ENCODE assay signal across 11 cellular contexts in the genomic region with DNA sequence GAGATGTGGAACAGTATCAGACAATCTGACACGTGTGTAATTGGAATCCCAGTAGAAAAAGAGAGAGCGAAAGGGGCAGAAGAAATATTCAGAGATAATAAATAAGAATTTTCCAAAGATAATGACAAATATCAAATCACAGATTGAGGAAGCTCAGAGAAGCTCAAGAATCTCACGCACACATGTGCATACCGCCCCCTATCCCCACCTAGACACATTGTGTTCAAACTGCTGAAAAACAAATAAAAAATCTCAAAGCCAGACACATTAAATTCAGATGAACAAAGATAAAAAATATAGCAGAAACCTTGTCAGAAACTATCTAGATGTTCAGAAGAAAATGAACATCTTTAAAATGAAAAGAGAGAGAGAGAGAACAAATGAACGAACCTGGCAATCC. TPM values are rescaled to one million over a fixed set of nuclear protein-coding genes. Genes with fewer than 3 reads are reported as not detected.
DNase-seq lines count a peak whose midpoint lies in the region; ATAC-seq, FAIRE-seq and TF ChIP-seq lines count a peak whose summit lies in the region.
"Had no signal": no experiment of that assay in that cellular context is flagged by ENCODE, and none has a peak within 500 bp of the region (broad histone marks: within the 10 kb centered on the region; RNA-seq: fewer than 3 reads in every experiment).

No MANE protein-coding gene starts in this region.

- ATAC-seq in T-helper 17 cell: no peak

- H3K27ac Mint-ChIP-seq in activated naive CD4-positive, alpha-beta T cell treated with anti-CD3 and anti-CD28 coated beads, Interleukin-2, amount 50 U/mL, for 24 hours: peak overlapping the region; percentile 44
- H3K27ac Mint-ChIP-seq in type B pancreatic cell: no peak overlapping the region
- H3K27ac Mint-ChIP-seq in T-helper 17 cell: no peak overlapping the region
- H3K27ac Mint-ChIP-seq: mesothelial cell of epicardium had no signal

- peaks cover 9% of the 10 kb centered on the region for H3K27me3 Mint-ChIP-seq in activated naive CD4-positive, alpha-beta T cell treated with anti-CD3 and anti-CD28 coated beads, Interleukin-2, amount 50 U/mL, for 24 hours
- peaks cover 6% of the 10 kb centered on the region for H3K27me3 Mint-ChIP-seq in type B pancreatic cell
- H3K27me3 Mint-ChIP-seq in T-helper 17 cell: peaks cover 9% of the 10 kb centered on the region

- no peaks in the 10 kb centered on the region for H3K9me3 Mint-ChIP-seq in activated naive CD4-positive, alpha-beta T cell treated with anti-CD3 and anti-CD28 coated beads, Interleukin-2, amount 50 U/mL, for 24 hours
- no peaks in the 10 kb centered on the region for H3K9me3 Mint-ChIP-seq in type B pancreatic cell
- H3K9me3 Mint-ChIP-seq: IgD-negative memory B cell, mesothelial cell of epicardium had no signal

- no peaks in the 10 kb centered on the region for H3K9me3 ChIP-seq in T-helper 17 cell (ENCODE audit: control insufficient read depth, low read length, poor library complexity, severe bottlenecking)

- no peak for FAIRE-seq in GM19239 (lab: Jason Lieb, UNC)

- no peak overlapping the region for H3K4me3 Mint-ChIP-seq in activated naive CD4-positive, alpha-beta T cell treated with anti-CD3 and anti-CD28 coated beads, Interleukin-2, amount 50 U/mL, for 24 hours
- no peak overlapping the region for H3K4me3 Mint-ChIP-seq in type B pancreatic cell
- H3K4me3 Mint-ChIP-seq in T-helper 17 cell: no peak overlapping the region
- H3K4me3 Mint-ChIP-seq: IgD-negative memory B cell, mesothelial cell of epicardium had no signal

- no peaks in the 10 kb centered on the region for H3K4me1 Mint-ChIP-seq in activated naive CD4-positive, alpha-beta T cell treated with anti-CD3 and anti-CD28 coated beads, Interleukin-2, amount 50 U/mL, for 24 hours
- H3K4me1 Mint-ChIP-seq in type B pancreatic cell (ENCODE audit: unreplicated experiment): no peaks in the 10 kb centered on the region
- H3K4me1 Mint-ChIP-seq in T-helper 17 cell: peaks cover 6% of the 10 kb centered on the region
- H3K4me1 Mint-ChIP-seq: mesothelial cell of epicardium had no signal

- no peak for DNase-seq in activated naive CD4-positive, alpha-beta T cell (lab: John Stamatoyannopoulos, UW)
- no peak for DNase-seq in LNCaP clone FGC (ENCODE audit: low read depth)
- peak in 1 of 2 donors; percentile 30 for DNase-seq in cardiac fibroblast (ENCODE audit: low read depth in 2 of 2)
- DNase-seq in type B pancreatic cell (ENCODE audit: extremely low spot score, unreplicated experiment): no peak
- no peak for DNase-seq in T-helper 17 cell
- DNase-seq in GM19239 (ENCODE audit: insufficient read length, low spot score): no peak
- DNase-seq in hypothalamus (lab: John Stamatoyannopoulos, UW): no peak
- DNase-seq: foreskin melanocyte had no signal

- H3K4me3 ChIP-seq in LNCaP clone FGC (ENCODE audit: low read depth, low read length): no peak overlapping the region
- no peak overlapping the region for H3K4me3 ChIP-seq in cardiac fibroblast (replicated peaks in 1 of 2; ENCODE audit: low read depth in 2 of 2, low read length in 2 of 2)

- TF ChIP-seq CTCF in LNCaP clone FGC (IDR thresholded peaks at IDR 0.05; ENCODE audit: control insufficient read depth, extremely low read depth, insufficient read depth): peak; percentile 24; the same call in 1 of the 2 replicates
- peak; percentile 43 for TF ChIP-seq CTCF in cardiac fibroblast (IDR thresholded peaks at IDR 0.05; ENCODE audit: low read depth, low read length)
- peak; percentile 49 for TF ChIP-seq CTCF in type B pancreatic cell (conservative IDR thresholded peaks at IDR 0.05)

- H3K36me3 Mint-ChIP-seq in activated naive CD4-positive, alpha-beta T cell treated with anti-CD3 and anti-CD28 coated beads, Interleukin-2, amount 50 U/mL, for 24 hours: no peaks in the 10 kb centered on the region
- H3K36me3 Mint-ChIP-seq in type B pancreatic cell (no peaks in the 10 kb centered on the region), T-helper 17 cell (ENCODE audit: low read depth) (peaks cover 2% of the 10 kb centered on the region)
- H3K36me3 Mint-ChIP-seq: IgD-negative memory B cell, mesothelial cell of epicardium had no signal

RNA-seq across cellular contexts. Expression of a gene that starts 17.2 kb away (rescaled TPM):
- total RNA-seq in type B pancreatic cell (ENCODE audit: low replicate concordance) (9.1 and 11.6 TPM in 2 replicates), T-helper 17 cell (10 to 100 TPM; 10.9 to 16.3 TPM)

RNA-seq across cellular contexts. Expression of a gene that starts 53.5 kb away (rescaled TPM):
- 14.5 and 94.1 TPM in 2 replicates for total RNA-seq in type B pancreatic cell (ENCODE audit: low replicate concordance)
- total RNA-seq in T-helper 17 cell: not detected

Comparison
In these comparisons a context has a peak if more than half of its experiments do, and no peak if none do; other contexts are left out.
1. RNA of a gene that starts 53.5 kb away (total RNA-seq): 14.5 to 94.1 TPM in type B pancreatic cell; not detected in T-helper 17 cell; every median in the first group is over 10 times any median in the second.
2. Peak in every context shown above with its lines, with median percentiles within 50 percentile points of each other: CTCF ChIP-seq.